In genomic region chr3:8964436-8965370, GRCh38 we compare ENCODE assay signal across 8 cellular contexts. TPM values are rescaled to one million over a fixed set of nuclear protein-coding genes. Genes with fewer than 3 reads are reported as not detected.
DNase-seq lines count a peak whose midpoint lies in the region; ATAC-seq and TF ChIP-seq lines count a peak whose summit lies in the region.

No MANE protein-coding gene starts in this region.

- H3K9ac ChIP-seq in iPS-18a (ENCODE audit: low read length) = no peak overlapping the region

- peak overlapping the region; percentile 98 for H3K4me3 Mint-ChIP-seq in activated naive CD8-positive, alpha-beta T cell
- no peak overlapping the region for H3K4me3 Mint-ChIP-seq in activated naive CD8-positive, alpha-beta T cell treated with anti-CD3 and anti-CD28 coated beads for 36 hours
- H3K4me3 Mint-ChIP-seq in WTC11 (peak overlapping the region; percentile 95), type B pancreatic cell (peak overlapping the region; percentile 91)

- H3K27ac ChIP-seq in iPS-18a (ENCODE audit: low read length) = peak overlapping the region; percentile 9
- peak overlapping the region in 2 of 4 donors; percentile 18 to 61 for H3K27ac ChIP-seq in tibial nerve

- CTCF ChIA-PET in WTC11 (lab: Charles Lee) = interaction anchor here (0.7 to 7.1 kb wide), 6 partner anchors 23 to 338 kb away, joined by 3 to 43 read pairs (median 4); no protein-coding TSS in a partner anchor

- H3K9me3 ChIP-seq in iPS-18a (ENCODE audit: control insufficient read depth, low read depth, low read length) = no peaks in the 10 kb centered on the region
- no peaks in the 10 kb centered on the region for H3K9me3 ChIP-seq in tibial nerve

- H3K36me3 Mint-ChIP-seq in activated naive CD8-positive, alpha-beta T cell = no peaks in the 10 kb centered on the region
- peaks cover 26% of the 10 kb centered on the region for H3K36me3 Mint-ChIP-seq in activated naive CD8-positive, alpha-beta T cell treated with anti-CD3 and anti-CD28 coated beads for 36 hours
- H3K36me3 Mint-ChIP-seq in WTC11 (no peaks in the 10 kb centered on the region), type B pancreatic cell (no peaks in the 10 kb centered on the region)

- H3K27ac Mint-ChIP-seq in activated naive CD8-positive, alpha-beta T cell = no peak overlapping the region
- no peak overlapping the region for H3K27ac Mint-ChIP-seq in activated naive CD8-positive, alpha-beta T cell treated with anti-CD3 and anti-CD28 coated beads for 36 hours
- H3K27ac Mint-ChIP-seq in WTC11 (peak overlapping the region; percentile 96), type B pancreatic cell (peak overlapping the region; percentile 97)

- no peaks in the 10 kb centered on the region for H3K36me3 ChIP-seq in iPS-18a (ENCODE audit: control insufficient read depth, low read depth, low read length)
- no peaks in the 10 kb centered on the region for H3K36me3 ChIP-seq in tibial nerve

- H3K4me1 Mint-ChIP-seq in activated naive CD8-positive, alpha-beta T cell (ENCODE audit: low read depth) = peaks cover 30% of the 10 kb centered on the region
- peaks cover 30% of the 10 kb centered on the region for H3K4me1 Mint-ChIP-seq in activated naive CD8-positive, alpha-beta T cell treated with anti-CD3 and anti-CD28 coated beads for 36 hours
- H3K4me1 Mint-ChIP-seq in WTC11 (peaks cover 33% of the 10 kb centered on the region), type B pancreatic cell (ENCODE audit: unreplicated experiment) (peaks cover 36% of the 10 kb centered on the region)

- TF ChIP-seq CTCF in WTC11 (IDR thresholded peaks at IDR 0.05) (no peak), type B pancreatic cell (conservative IDR thresholded peaks at IDR 0.05) (no peak), tibial nerve (IDR thresholded peaks at IDR 0.05) (no peak)

- no peak for DNase-seq in activated naive CD8-positive, alpha-beta T cell treated with anti-CD3 and anti-CD28 coated beads for 36 hours
- peak; percentile 24 for DNase-seq in WTC11 (ENCODE audit: low spot score)
- DNase-seq in type B pancreatic cell (ENCODE audit: extremely low spot score, unreplicated experiment) = no peak
- DNase-seq in cerebellar cortex (ENCODE audit: low spot score) = no peak
- DNase-seq in tibial nerve (ENCODE audit: low spot score in 2 of 2) = no peak
- DNase-seq in NCI-H2107 treated with DMSO at 0.1 percent for 48 hours (lab: John Stamatoyannopoulos, UW; ENCODE audit: unreplicated experiment) = no peak

- TF ChIP-seq EP300 in tibial nerve (IDR thresholded peaks at IDR 0.05) = no peak

- H3K27me3 ChIP-seq in iPS-18a (ENCODE audit: control insufficient read depth, insufficient read depth, low read length) (peaks cover 9% of the 10 kb centered on the region), tibial nerve (peaks cover 0 to 9% of the 10 kb centered on the region in 2 donors)

- no peaks in the 10 kb centered on the region for H3K27me3 Mint-ChIP-seq in activated naive CD8-positive, alpha-beta T cell
- H3K27me3 Mint-ChIP-seq in activated naive CD8-positive, alpha-beta T cell treated with anti-CD3 and anti-CD28 coated beads for 36 hours = peaks cover 3% of the 10 kb centered on the region
- H3K27me3 Mint-ChIP-seq in WTC11 (ENCODE audit: low read depth) = peaks cover 11% of the 10 kb centered on the region
- H3K27me3 Mint-ChIP-seq in type B pancreatic cell = peaks cover 11% of the 10 kb centered on the region

- ATAC-seq in WTC11 = peak; percentile 50

- 66 to 71% methylated on average over 11 of the region's 11 CpGs for WGBS in tibial nerve, 2 donors

- H3K4me3 ChIP-seq in iPS-18a (ENCODE audit: low read length) = no peak overlapping the region
- no peak overlapping the region for H3K4me3 ChIP-seq in tibial nerve

- no peaks in the 10 kb centered on the region for H3K9me3 Mint-ChIP-seq in activated naive CD8-positive, alpha-beta T cell (ENCODE audit: low read depth)
- H3K9me3 Mint-ChIP-seq in activated naive CD8-positive, alpha-beta T cell treated with anti-CD3 and anti-CD28 coated beads for 36 hours = no peaks in the 10 kb centered on the region
- H3K9me3 Mint-ChIP-seq in WTC11 = no peaks in the 10 kb centered on the region
- no peaks in the 10 kb centered on the region for H3K9me3 Mint-ChIP-seq in type B pancreatic cell

- POLR2A ChIA-PET in WTC11 (lab: Charles Lee) = interaction anchor here (0.6 kb wide), 1 partner anchor 828 kb away, joined by 3 read pairs; the partner anchor contains the start of gene ARPC4

- peaks cover 12% of the 10 kb centered on the region for H3K4me1 ChIP-seq in iPS-18a (ENCODE audit: control insufficient read depth, low read depth, low read length)
- peaks cover 0 to 21% (median 15%) of the 10 kb centered on the region in 4 donors for H3K4me1 ChIP-seq in tibial nerve

- TF ChIP-seq POLR2A in tibial nerve (IDR thresholded peaks at IDR 0.05) = no peak

TF ChIP-seq in WTC11, 78 proteins besides CTCF, POLR2A, EP300 and RAD21 (continues in another document):
- no peak for TF ChIP-seq ZNF121 (CRISPR knock-in tag; IDR thresholded peaks at IDR 0.05)
- TF ChIP-seq HMGXB4 (CRISPR knock-in tag; IDR thresholded peaks at IDR 0.05) = no peak
- TF ChIP-seq ZMAT4 (CRISPR knock-in tag; IDR thresholded peaks at IDR 0.05) = no peak
- TF ChIP-seq E2F1 (CRISPR knock-in tag; IDR thresholded peaks at IDR 0.05) = no peak
- TF ChIP-seq ZNF263 (CRISPR knock-in tag; IDR thresholded peaks at IDR 0.05; ENCODE audit: low read depth) = no peak
- no peak for TF ChIP-seq GABPB1 (CRISPR knock-in tag; IDR thresholded peaks at IDR 0.05)
- no peak for TF ChIP-seq ZNF532 (CRISPR knock-in tag; IDR thresholded peaks at IDR 0.05; ENCODE audit: borderline replicate concordance)

RNA-seq across cellular contexts. Expression of gene RAD18, which starts 1.4 kb away (rescaled TPM):
- total RNA-seq in activated naive CD8-positive, alpha-beta T cell treated with anti-CD3 and anti-CD28 coated beads for 36 hours = 10 to 100 TPM; 54.6 to 60.5 TPM
- total RNA-seq in WTC11 (2021) = 20.9 to 24.4 TPM (median 22.9 TPM) in 3 replicates
- 13.5 and 21.3 TPM in 2 replicates for total RNA-seq in type B pancreatic cell (ENCODE audit: low replicate concordance)
- total RNA-seq in tibial nerve = 10 to 100 TPM in 3 of 4 donors, 1 to 10 TPM in 1; 3.5 to 11.7 (median 10.7) TPM

Comparison
In these comparisons a context has a peak if more than half of its experiments do, and no peak if none do; other contexts are left out.
1. H3K27ac Mint-ChIP-seq: peak in WTC11 (single experiment) and type B pancreatic cell (single experiment); none in activated naive CD8-positive, alpha-beta T cell (single experiment) and activated naive CD8-positive, alpha-beta T cell treated with anti-CD3 and anti-CD28 coated beads for 36 hours (single experiment).